ENCODE assay signal across 1 cellular context in the genomic region with DNA sequence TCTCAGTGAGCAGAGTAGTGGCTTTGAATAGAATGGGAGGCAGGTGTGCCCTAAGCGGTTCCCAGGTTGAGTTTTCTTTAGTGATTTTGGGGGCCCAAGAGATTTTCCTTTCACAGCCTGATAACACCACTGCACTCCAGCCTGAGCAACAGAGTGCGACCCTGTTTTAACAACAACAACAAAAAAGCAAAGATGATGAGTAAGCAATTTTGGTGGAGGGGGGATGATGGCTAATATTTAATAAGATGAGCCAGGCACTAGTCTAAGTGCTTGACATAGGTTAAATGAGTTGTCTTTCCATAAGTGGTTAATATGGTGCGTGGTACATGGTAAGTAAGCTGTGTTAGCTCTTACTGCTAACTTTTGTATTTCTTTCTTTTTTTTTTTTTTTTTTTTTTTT.
TF ChIP-seq lines count a peak whose summit lies in the region.

No MANE protein-coding gene starts in this region.

TF ChIP-seq in IMR-90, 13 proteins besides CTCF, POLR2A, EP300 and RAD21:
- TF ChIP-seq MAFK (IDR thresholded peaks at IDR 0.05; ENCODE audit: low read depth, low read length): peak; percentile 97
- TF ChIP-seq NFE2L2 (IDR thresholded peaks at IDR 0.05; ENCODE audit: low read depth, low read length): no peak
- TF ChIP-seq, protein P1, sequence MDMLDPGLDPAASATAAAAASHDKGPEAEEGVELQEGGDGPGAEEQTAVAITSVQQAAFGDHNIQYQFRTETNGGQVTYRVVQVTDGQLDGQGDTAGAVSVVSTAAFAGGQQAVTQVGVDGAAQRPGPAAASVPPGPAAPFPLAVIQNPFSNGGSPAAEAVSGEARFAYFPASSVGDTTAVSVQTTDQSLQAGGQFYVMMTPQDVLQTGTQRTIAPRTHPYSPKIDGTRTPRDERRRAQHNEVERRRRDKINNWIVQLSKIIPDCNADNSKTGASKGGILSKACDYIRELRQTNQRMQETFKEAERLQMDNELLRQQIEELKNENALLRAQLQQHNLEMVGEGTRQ (IDR thresholded peaks at IDR 0.05; ENCODE audit: low read depth, low read length): no peak
- no peak for TF ChIP-seq BHLHE40 (IDR thresholded peaks at IDR 0.05; ENCODE audit: low read depth, low read length)
- TF ChIP-seq SMC3 (IDR thresholded peaks at IDR 0.05; ENCODE audit: low read depth, low read length): no peak
- no peak for TF ChIP-seq RFX5 (IDR thresholded peaks at IDR 0.05; ENCODE audit: low read depth, low read length)
